8 cellular contexts compared by ENCODE assay signal in genomic region chr2:25286025-25286400, GRCh38. TPM values are rescaled to one million over a fixed set of nuclear protein-coding genes. Genes with fewer than 3 reads are reported as not detected.
DNase-seq lines count a peak whose midpoint lies in the region; ATAC-seq and TF ChIP-seq lines count a peak whose summit lies in the region.

No MANE protein-coding gene starts in this region.

- DNase-seq in SKM-1 treated with dmso at 0.1 percent for 144 hours (lab: John Stamatoyannopoulos, UW; ENCODE audit: unreplicated experiment): peak; percentile 43
- DNase-seq in SKM-1 (lab: John Stamatoyannopoulos, UW; ENCODE audit: unreplicated experiment): no peak
- DNase-seq in MV-4-11 (lab: John Stamatoyannopoulos, UW): peak; percentile 78
- DNase-seq in activated T-helper 1 cell treated with Interleukin-2 at 50 U/mL for 16 hours (ENCODE audit: low read depth): peak; percentile 67
- DNase-seq in lung (ENCODE audit: low spot score): no peak
- DNase-seq in hippocampal formation (lab: John Stamatoyannopoulos, UW): no peak
- no peak for DNase-seq in NCI-H1694 treated with DMSO at 0.1 percent for 48 hours (lab: John Stamatoyannopoulos, UW)

- 62 to 72% methylated on average over 10 of the region's 10 CpGs for WGBS in lung, 2 donors

- peaks cover 0 to 14% of the 10 kb centered on the region in 2 donors for H3K36me3 ChIP-seq in lung (ENCODE audit: control insufficient read depth in 2 of 2, insufficient read depth in 2 of 2, low read length in 2 of 2)

- no peaks in the 10 kb centered on the region for H3K27me3 ChIP-seq in lung (ENCODE audit: control insufficient read depth, insufficient read depth)

- ATAC-seq in lung (ENCODE audit: insufficient read depth, low FRiP score): peak; percentile 36
- no peak for ATAC-seq in HG02840 (IDR thresholded peaks at IDR 0.05; ENCODE audit: low FRiP score, unreplicated experiment)

- no peak for TF ChIP-seq CTCF in lung (IDR thresholded peaks at IDR 0.05; ENCODE audit: control extremely low read depth, extremely low read depth)

- H3K4me3 ChIP-seq in lung: no peak overlapping the region

- peak overlapping the region in 1 of 2 donors; percentile 58 for H3K27ac ChIP-seq in lung (ENCODE audit: low read depth in 1 of 2, low read length in 1 of 2)

- H3K9me3 ChIP-seq in lung (ENCODE audit: control insufficient read depth in 2 of 2, insufficient read depth in 1 of 2, low read length in 1 of 2): no peaks in the 10 kb centered on the region

- H3K4me1 ChIP-seq in lung (ENCODE audit: control insufficient read depth in 2 of 2, insufficient read depth in 2 of 2, low read length in 2 of 2): peaks cover 1 to 23% of the 10 kb centered on the region in 2 donors

RNA-seq across cellular contexts. Expression of gene DNMT3A, which starts 55.7 kb away (rescaled TPM):
- total RNA-seq in lung: 10 to 100 TPM; 41.2 to 61.0 TPM
- polyA plus RNA-seq in lung: 10 to 100 TPM in 1 of 2 donors, 1 to 10 TPM in 1; 9.2 to 12.6 TPM

Comparison
In these comparisons a context has a peak if more than half of its experiments do, and no peak if none do; other contexts are left out.
1. DNase-seq: peak in SKM-1 treated with dmso at 0.1 percent for 144 hours (single experiment), MV-4-11 (single experiment) and activated T-helper 1 cell treated with Interleukin-2 at 50 U/mL for 16 hours (single experiment); none in SKM-1 (single experiment), lung (single experiment), hippocampal formation (0 of 2) and NCI-H1694 treated with DMSO at 0.1 percent for 48 hours (single experiment).